In genomic region chr17:81339180-81339501, GRCh38 we compare ENCODE assay signal across 1 cellular context.
A peak's percentile ranks its signal among the peaks of the same experiment; 100 is the strongest.
TF ChIP-seq lines count a peak whose summit lies in the region.

No MANE protein-coding gene starts in this region.

TF ChIP-seq in HepG2, 621 proteins besides CTCF, POLR2A, EP300 and RAD21 (continued from another document and continues in another):
- TF ChIP-seq ZSCAN29 (CRISPR knock-in tag; conservative IDR thresholded peaks at IDR 0.05) (no peak), TRIM24 (CRISPR knock-in tag; IDR thresholded peaks at IDR 0.05) (no peak), SCMH1 (CRISPR knock-in tag; IDR thresholded peaks at IDR 0.05; ENCODE audit: borderline replicate concordance) (no peak), GTF2F1 (IDR thresholded peaks at IDR 0.05; ENCODE audit: low read length) (no peak), CC2D1A (CRISPR knock-in tag; IDR thresholded peaks at IDR 0.05) (no peak), ZNF207 (IDR thresholded peaks at IDR 0.05; ENCODE audit: borderline replicate concordance) (no peak), MED1 (CRISPR knock-in tag; IDR thresholded peaks at IDR 0.05) (no peak; the same call in none of the 2 replicates), SNAPC2 (CRISPR knock-in tag; IDR thresholded peaks at IDR 0.05) (no peak), JUN (CRISPR knock-in tag; IDR thresholded peaks at IDR 0.05) (no peak), ZNF337 (CRISPR knock-in tag; IDR thresholded peaks at IDR 0.05; ENCODE audit: borderline replicate concordance, low read depth) (no peak), ZNF275 (CRISPR knock-in tag; IDR thresholded peaks at IDR 0.05; ENCODE audit: borderline replicate concordance) (no peak), ARID4A (CRISPR knock-in tag; IDR thresholded peaks at IDR 0.05; ENCODE audit: borderline replicate concordance) (no peak), HDAC2 (CRISPR knock-in tag; IDR thresholded peaks at IDR 0.05) (peak; percentile 53; the same call in 1 of the 2 replicates), IRF2 (CRISPR knock-in tag; IDR thresholded peaks at IDR 0.05) (0 out of 2 replicates have a peak, but pooled peaks have one; percentile 8), FOXK1 (CRISPR knock-in tag; IDR thresholded peaks at IDR 0.05; ENCODE audit: borderline replicate concordance, low read depth) (no peak), ZNF570 (CRISPR knock-in tag; IDR thresholded peaks at IDR 0.05; ENCODE audit: borderline replicate concordance) (no peak), NCOA2 (CRISPR knock-in tag; IDR thresholded peaks at IDR 0.05) (no peak; the same call in 1 of the 2 replicates), KAT8 (CRISPR knock-in tag; IDR thresholded peaks at IDR 0.05) (no peak; the same call in 1 of the 2 replicates), ZMAT5 (CRISPR knock-in tag; IDR thresholded peaks at IDR 0.05; ENCODE audit: borderline replicate concordance, low read depth) (no peak), ZNF432 (CRISPR knock-in tag; IDR thresholded peaks at IDR 0.05; ENCODE audit: borderline replicate concordance) (no peak), ZNF580 (CRISPR knock-in tag; IDR thresholded peaks at IDR 0.05; ENCODE audit: borderline replicate concordance, low read depth) (no peak), ZNF510 (CRISPR knock-in tag; IDR thresholded peaks at IDR 0.05; ENCODE audit: low read depth) (no peak), RBFOX2 (IDR thresholded peaks at IDR 0.05; ENCODE audit: low read depth, low read length) (no peak), FLYWCH1 (CRISPR knock-in tag; IDR thresholded peaks at IDR 0.05) (no peak), EHMT2 (IDR thresholded peaks at IDR 0.05; ENCODE audit: borderline replicate concordance, low read depth, low read length) (0 out of 2 replicates have a peak, but pooled peaks have one; percentile 53), ZNF496 (CRISPR knock-in tag; IDR thresholded peaks at IDR 0.05; ENCODE audit: insufficient replicate concordance) (no peak), ZNF644 (CRISPR knock-in tag; IDR thresholded peaks at IDR 0.05; ENCODE audit: low read depth) (peak; percentile 62), ZNF776 (CRISPR knock-in tag; IDR thresholded peaks at IDR 0.05) (peak; percentile 33; the same call in 1 of the 2 replicates), E2F5 (CRISPR knock-in tag; conservative IDR thresholded peaks at IDR 0.05) (no peak), JDP2 (CRISPR knock-in tag; IDR thresholded peaks at IDR 0.05; ENCODE audit: borderline replicate concordance) (no peak), KDM4B (CRISPR knock-in tag; IDR thresholded peaks at IDR 0.05) (no peak), ZNF557 (CRISPR knock-in tag; IDR thresholded peaks at IDR 0.05) (no peak), FOXO4 (CRISPR knock-in tag; conservative IDR thresholded peaks at IDR 0.05) (no peak), NONO (IDR thresholded peaks at IDR 0.05) (no peak), NONO (CRISPR knock-in tag; conservative IDR thresholded peaks at IDR 0.05) (peak; percentile 53; the same call in 1 of the 2 replicates), POLR2G (IDR thresholded peaks at IDR 0.05; ENCODE audit: low read depth, low read length) (no peak), PRDM15 (CRISPR knock-in tag; IDR thresholded peaks at IDR 0.05) (no peak), TGIF2 (CRISPR knock-in tag; IDR thresholded peaks at IDR 0.05) (no peak), ERF (CRISPR knock-in tag; IDR thresholded peaks at IDR 0.05) (no peak), KLF11 (CRISPR knock-in tag; IDR thresholded peaks at IDR 0.05) (no peak), ZNF281 (CRISPR knock-in tag; IDR thresholded peaks at IDR 0.05; ENCODE audit: borderline replicate concordance) (no peak), KDM5A (IDR thresholded peaks at IDR 0.05; ENCODE audit: borderline replicate concordance, low read length) (no peak), ZNF143 (CRISPR knock-in tag; IDR thresholded peaks at IDR 0.05) (no peak), PTBP1 (IDR thresholded peaks at IDR 0.05; ENCODE audit: low read depth, low read length, poor library complexity, severe bottlenecking) (no peak), NR1H2 (CRISPR knock-in tag; IDR thresholded peaks at IDR 0.05; ENCODE audit: borderline replicate concordance, low read depth) (no peak), ZBTB34 (CRISPR knock-in tag; IDR thresholded peaks at IDR 0.05) (0 out of 2 replicates have a peak, but pooled peaks have one; percentile 15), DNMT3B (CRISPR knock-in tag; conservative IDR thresholded peaks at IDR 0.05) (no peak), HOXA7 (CRISPR knock-in tag; IDR thresholded peaks at IDR 0.05) (no peak), CERS6 (CRISPR knock-in tag; IDR thresholded peaks at IDR 0.05) (no peak)
